In the genomic region with DNA sequence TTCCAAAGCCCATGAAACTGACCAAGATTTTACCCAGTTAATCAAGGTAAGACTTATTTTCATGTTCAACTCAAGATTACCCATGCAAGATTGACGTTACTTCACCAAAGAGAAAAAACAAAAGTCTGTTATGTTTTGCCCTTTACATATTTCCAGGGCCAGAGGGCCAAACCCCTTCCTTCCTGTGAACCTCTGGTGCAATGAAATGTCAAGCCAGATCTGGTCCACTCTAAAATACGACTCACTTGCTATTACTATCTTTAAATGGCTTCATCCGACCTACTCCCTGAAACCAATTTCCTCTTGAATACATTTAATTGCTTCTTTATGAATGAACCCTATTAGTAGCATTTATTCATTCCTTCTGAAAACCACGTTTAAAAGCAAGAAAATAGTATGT, we compare ENCODE assay signal across 21 cellular contexts. TPM values are rescaled to one million over a fixed set of nuclear protein-coding genes. Genes with fewer than 3 reads are reported as not detected.
DNase-seq lines count a peak whose midpoint lies in the region; ATAC-seq, FAIRE-seq and TF ChIP-seq lines count a peak whose summit lies in the region.
"Had no signal": no experiment of that assay in that cellular context is flagged by ENCODE, and none has a peak within 500 bp of the region (broad histone marks: within the 10 kb centered on the region; RNA-seq: fewer than 3 reads in every experiment).

No MANE protein-coding gene starts in this region.

- H3K9me3 ChIP-seq in HCT116 (ENCODE audit: control insufficient read depth in 1 of 2, insufficient read depth in 1 of 2, low read depth in 1 of 2, low read length in 2 of 2) (no peaks in the 10 kb centered on the region), astrocyte (ENCODE audit: insufficient read depth, low read depth, low read length) (no peaks in the 10 kb centered on the region)
- no peaks in the 10 kb centered on the region for H3K9me3 ChIP-seq in CD4-positive, alpha-beta T cell (ENCODE audit: control insufficient read depth, low read length)
- no peaks in the 10 kb centered on the region for H3K9me3 ChIP-seq in effector memory CD4-positive, alpha-beta T cell (ENCODE audit: control insufficient read depth, low read length)
- H3K9me3 ChIP-seq: right atrium auricular region, tibial artery had no signal

- no peaks in the 10 kb centered on the region for H3K27me3 ChIP-seq in ACC112 (ENCODE audit: insufficient read depth, low read length)
- no peaks in the 10 kb centered on the region for H3K27me3 ChIP-seq in HCT116 (ENCODE audit: insufficient read depth, low read length)
- no peaks in the 10 kb centered on the region for H3K27me3 ChIP-seq in astrocyte (ENCODE audit: insufficient read depth, low read length)
- no peaks in the 10 kb centered on the region for H3K27me3 ChIP-seq in CD4-positive, alpha-beta T cell (ENCODE audit: control insufficient read depth, insufficient read depth, low read length)
- no peaks in the 10 kb centered on the region for H3K27me3 ChIP-seq in effector memory CD4-positive, alpha-beta T cell (replicated peaks; ENCODE audit: control insufficient read depth, insufficient read depth, low read length, poor library complexity, severe bottlenecking)
- H3K27me3 ChIP-seq: right atrium auricular region, tibial artery had no signal

- ATAC-seq in HCT116 = no peak
- ATAC-seq in CD4-positive, alpha-beta T cell (ENCODE audit: poor library complexity) = no peak
- ATAC-seq: left ventricle myocardium superior, Right ventricle myocardium inferior, T-cell had no signal

- DNase-seq in HCT116 (ENCODE audit: low read depth, low spot score) = no peak
- no peak for DNase-seq in astrocyte (ENCODE audit: low read depth)
- peak; percentile 38 for DNase-seq in iris pigment epithelial cell (ENCODE audit: low read depth)
- no peak for DNase-seq in CD4-positive, alpha-beta T cell
- no peak for DNase-seq in anterior cingulate cortex (lab: John Stamatoyannopoulos, UW)
- DNase-seq in SKM-1 (lab: John Stamatoyannopoulos, UW; ENCODE audit: unreplicated experiment) = no peak
- no peak for DNase-seq in effector memory CD4-positive, alpha-beta T cell
- DNase-seq: activated CD4-positive, alpha-beta T cell treated with anti-CD3 and anti-CD28 coated beads, Interleukin-2, amount 50 U/mL, for 4 hours; activated T-cell treated with anti-CD3 and anti-CD28 coated beads for 4 hours; AML-193; COR-L47; EL; left ventricle myocardium superior; NCI-H1105; NCI-H2081 treated with DMSO at 0.1 percent for 48 hours; NCI-H524; T-cell; tibial artery had no signal

- H3K36me3 ChIP-seq in ACC112 (ENCODE audit: insufficient read depth, low read length) (0 out of 2 replicates have a peak, but pooled peaks cover 1% of the 10 kb centered on the region), HCT116 (ENCODE audit: control insufficient read depth in 1 of 2, insufficient read depth in 2 of 2, low read length in 2 of 2) (no peaks in the 10 kb centered on the region), astrocyte (ENCODE audit: insufficient read depth, low read length) (no peaks in the 10 kb centered on the region)
- no peaks in the 10 kb centered on the region for H3K36me3 ChIP-seq in effector memory CD4-positive, alpha-beta T cell (ENCODE audit: control insufficient read depth, insufficient read depth, low read length)
- H3K36me3 ChIP-seq: right atrium auricular region, tibial artery had no signal

- peaks cover 96% of the 10 kb centered on the region for H3K79me2 ChIP-seq in ACC112 (ENCODE audit: control insufficient read depth, insufficient read depth, low read length, unreplicated experiment)
- peaks cover 96% of the 10 kb centered on the region for H3K79me2 ChIP-seq in HCT116 (ENCODE audit: insufficient read depth, low read length)
- H3K79me2 ChIP-seq in astrocyte (ENCODE audit: insufficient read depth, low read length) = peaks cover 99% of the 10 kb centered on the region

- no peaks in the 10 kb centered on the region for H3K36me3 Mint-ChIP-seq in astrocyte (ENCODE audit: low read depth, unreplicated experiment)
- no peaks in the 10 kb centered on the region for H3K36me3 Mint-ChIP-seq in CD4-positive, alpha-beta T cell (ENCODE audit: low read depth)

- intact Hi-C loops in HCT116 (cut with micrococcal nuclease) = loop anchor here (10.0 kb wide), 2 partner anchors 111 to 161 kb away; no protein-coding TSS in a partner anchor
- intact Hi-C loops in CD4-positive, alpha-beta T cell (cut with DNase I, micrococcal nuclease) = no loop called here

- TF ChIP-seq CTCF in HCT116 (IDR thresholded peaks at IDR 0.05 in 2 of 3, conservative IDR thresholded peaks at IDR 0.05 in 1 of 3; ENCODE audit: borderline replicate concordance in 1 of 3, insufficient read depth in 1 of 3, low read depth in 2 of 3, low read length in 2 of 3) (no peak), astrocyte (IDR thresholded peaks at IDR 0.05; ENCODE audit: insufficient read depth, low read depth, low read length) (no peak)
- no peak for TF ChIP-seq CTCF in CD4-positive, alpha-beta T cell (IDR thresholded peaks at IDR 0.05)

- H2AFZ ChIP-seq in ACC112 (ENCODE audit: low read length, unreplicated experiment) (no peak overlapping the region), HCT116 (ENCODE audit: low read depth, low read length, poor library complexity, severe bottlenecking) (no peak overlapping the region), astrocyte (ENCODE audit: low read depth, low read length) (no peak overlapping the region)

- H3K4me3 ChIP-seq in ACC112 (ENCODE audit: low read depth, low read length) = peak overlapping the region; percentile 40; the same call in 1 of the 2 replicates
- peak overlapping the region in 1 of 2 experiments; percentile 37; a peak in 2 of 4 replicates for H3K4me3 ChIP-seq in HCT116 (replicated peaks in 1 of 2; ENCODE audit: low read depth in 1 of 2, low read length in 2 of 2)
- no peak overlapping the region for H3K4me3 ChIP-seq in astrocyte (ENCODE audit: insufficient read depth, low read depth, low read length)
- no peak overlapping the region for H3K4me3 ChIP-seq in effector memory CD4-positive, alpha-beta T cell (ENCODE audit: insufficient read depth, low read depth, low read length, poor library complexity, severe bottlenecking)
- H3K4me3 ChIP-seq: right atrium auricular region, tibial artery had no signal

- H3K4me1 ChIP-seq in ACC112 (ENCODE audit: control insufficient read depth, insufficient read depth, low read length, unreplicated experiment) = peaks cover 68% of the 10 kb centered on the region
- peaks cover 70 to 95% of the 10 kb centered on the region in 2 experiments for H3K4me1 ChIP-seq in HCT116 (ENCODE audit: control insufficient read depth in 1 of 2, insufficient read depth in 2 of 2, low read length in 2 of 2)
- H3K4me1 ChIP-seq in astrocyte (ENCODE audit: insufficient read depth, low read length) = peaks cover 46% of the 10 kb centered on the region
- peaks cover 3% of the 10 kb centered on the region for H3K4me1 ChIP-seq in effector memory CD4-positive, alpha-beta T cell (ENCODE audit: control insufficient read depth, insufficient read depth, low read length, poor library complexity, severe bottlenecking)

- CTCF ChIA-PET in HCT116 (lab: Charles Lee) = no interaction called here
- CTCF ChIA-PET in CD4-positive, alpha-beta T cell (lab: Charles Lee) = no interaction called here

- TF ChIP-seq POLR2A in HCT116 (IDR thresholded peaks at IDR 0.05; ENCODE audit: borderline replicate concordance, extremely low read depth, insufficient read depth, insufficient read length) = no peak

- H4K20me1 ChIP-seq in HCT116 (ENCODE audit: insufficient read depth) (no peaks in the 10 kb centered on the region), astrocyte (ENCODE audit: insufficient read depth, low read length) (peaks cover 2% of the 10 kb centered on the region)

- BruUV-seq in HCT116 (replicated peaks; lab: Mats Ljungman, UMichigan) = no TSS peak

- no peaks in the 10 kb centered on the region for H3K9me3 Mint-ChIP-seq in astrocyte (ENCODE audit: unreplicated experiment)
- no peaks in the 10 kb centered on the region for H3K9me3 Mint-ChIP-seq in CD4-positive, alpha-beta T cell
- H3K9me3 Mint-ChIP-seq: T-cell had no signal

- H3K27ac Mint-ChIP-seq in astrocyte (ENCODE audit: unreplicated experiment) = peak overlapping the region; percentile 80
- no peak overlapping the region for H3K27ac Mint-ChIP-seq in CD4-positive, alpha-beta T cell
- H3K27ac Mint-ChIP-seq: T-cell had no signal

- H3K9ac ChIP-seq in HCT116 (ENCODE audit: low read length) (peak overlapping the region; percentile 52), astrocyte (ENCODE audit: low read length) (no peak overlapping the region)

- FAIRE-seq in astrocyte (lab: Jason Lieb, UNC) = no peak

- RAD21 ChIA-PET in HCT116 (lab: Charles Lee; ENCODE audit: low non-redundant PET in 1 of 2, low total read pairs in 2 of 2, uncharacterized antibody in 2 of 2, unreplicated experiment in 2 of 2) = no interaction called here

- no peaks in the 10 kb centered on the region for H3K27me3 Mint-ChIP-seq in astrocyte (ENCODE audit: low read depth, unreplicated experiment)
- H3K27me3 Mint-ChIP-seq in CD4-positive, alpha-beta T cell = no peaks in the 10 kb centered on the region
- H3K27me3 Mint-ChIP-seq: T-cell had no signal

- peak overlapping the region; percentile 76 for H3K4me2 ChIP-seq in HCT116 (ENCODE audit: low read length)
- H3K4me2 ChIP-seq in astrocyte (ENCODE audit: low read length) = peak overlapping the region; percentile 73

- POLR2A ChIA-PET in HCT116 (lab: Charles Lee) = no interaction called here
- POLR2A ChIA-PET in CD4-positive, alpha-beta T cell (lab: Charles Lee) = no interaction called here

- no peaks in the 10 kb centered on the region for H3K9me2 ChIP-seq in HCT116 (ENCODE audit: insufficient read depth)

- H3K27ac ChIP-seq in ACC112 (ENCODE audit: low read depth, low read length) = peak overlapping the region; percentile 75
- H3K27ac ChIP-seq in HCT116 (ENCODE audit: low read depth, low read length) = peak overlapping the region; percentile 87
- H3K27ac ChIP-seq in astrocyte (ENCODE audit: low read depth, low read length) = peak overlapping the region; percentile 86
- no peak overlapping the region for H3K27ac ChIP-seq in CD4-positive, alpha-beta T cell (ENCODE audit: low read depth, low read length)
- H3K27ac ChIP-seq in effector memory CD4-positive, alpha-beta T cell (ENCODE audit: insufficient read depth, low read length, poor library complexity, severe bottlenecking) = no peak overlapping the region
- H3K27ac ChIP-seq: right atrium auricular region had no signal

- H3K4me1 Mint-ChIP-seq in astrocyte (ENCODE audit: low read depth, unreplicated experiment) = peaks cover 57% of the 10 kb centered on the region
- H3K4me1 Mint-ChIP-seq in CD4-positive, alpha-beta T cell (ENCODE audit: low read depth) = peaks cover 77% of the 10 kb centered on the region

- TF ChIP-seq RAD21 in HCT116 (IDR thresholded peaks at IDR 0.05; ENCODE audit: low read depth) = no peak

- H3K4me3 Mint-ChIP-seq in astrocyte (ENCODE audit: unreplicated experiment) = no peak overlapping the region
- no peak overlapping the region for H3K4me3 Mint-ChIP-seq in CD4-positive, alpha-beta T cell

TF ChIP-seq in HCT116, 20 proteins besides CTCF, POLR2A, EP300 and RAD21 (continues in another document):
- no peak for TF ChIP-seq ZNF274 (IDR thresholded peaks at IDR 0.05; ENCODE audit: low read depth, low read length)

RNA-seq across cellular contexts. Expression of a gene that starts 33.0 kb away (rescaled TPM):
- total RNA-seq in HCT116 (2021; ENCODE audit: unreplicated experiment) (56.8 TPM), astrocyte (61.4 and 69.0 TPM in 2 replicates)
- polyA plus RNA-seq in HCT116 (2012) = 26.5 and 37.8 TPM in 2 replicates
- 1 to 10 TPM; 1.8 to 2.8 TPM for total RNA-seq in CD4-positive, alpha-beta T cell

Comparison
In these comparisons a context has a peak if more than half of its experiments do, and no peak if none do; other contexts are left out.
1. H3K27ac ChIP-seq: peak in ACC112 (single experiment), HCT116 (single experiment) and astrocyte (single experiment); none in CD4-positive, alpha-beta T cell (single experiment) and effector memory CD4-positive, alpha-beta T cell (single experiment).
2. RNA of a gene that starts 33.0 kb away (total RNA-seq): 61.4 to 69.0 TPM in astrocyte and 56.8 TPM in HCT116 (single experiment); 1.8 to 2.8 TPM in CD4-positive, alpha-beta T cell; every median in the first group is over 10 times any median in the second.